ENCODE assay signal across 8 cellular contexts in genomic region chr14:56490379-56490778, GRCh38.
DNase-seq lines count a peak whose midpoint lies in the region; ATAC-seq and TF ChIP-seq lines count a peak whose summit lies in the region.

No MANE protein-coding gene starts in this region.

- H3K4me1 Mint-ChIP-seq in Calu3 (ENCODE audit: low read depth, unreplicated experiment), result no peaks in the 10 kb centered on the region
- peaks cover 4% of the 10 kb centered on the region for H3K4me1 Mint-ChIP-seq in T-helper 2 cell treated with Interferon-gamma antibody and Interleukin-4, amounts not matched to agents 5 μg/mL and 100 μg/mL, for 36 hours (ENCODE audit: low read depth)

- H3K4me3 Mint-ChIP-seq in Calu3 (ENCODE audit: low read depth, unreplicated experiment), result no peak overlapping the region
- no peak overlapping the region for H3K4me3 Mint-ChIP-seq in T-helper 2 cell treated with Interferon-gamma antibody and Interleukin-4, amounts not matched to agents 5 μg/mL and 100 μg/mL, for 36 hours

- WGBS in sigmoid colon, 2 donors, result 5 to 21% methylated on average over 3 of the region's 3 CpGs

- H3K9me3 Mint-ChIP-seq in Calu3 (ENCODE audit: low read depth, unreplicated experiment), result no peaks in the 10 kb centered on the region
- H3K9me3 Mint-ChIP-seq in T-helper 2 cell treated with Interferon-gamma antibody and Interleukin-4, amounts not matched to agents 5 μg/mL and 100 μg/mL, for 36 hours, result no peaks in the 10 kb centered on the region

- H3K27me3 Mint-ChIP-seq in Calu3 (ENCODE audit: unreplicated experiment), result peaks cover 53% of the 10 kb centered on the region
- H3K27me3 Mint-ChIP-seq in T-helper 2 cell treated with Interferon-gamma antibody and Interleukin-4, amounts not matched to agents 5 μg/mL and 100 μg/mL, for 36 hours (ENCODE audit: low read depth), result no peaks in the 10 kb centered on the region

- H3K27ac ChIP-seq in Karpas-422 (ENCODE audit: low read length) (no peak overlapping the region), sigmoid colon (no peak overlapping the region)

- 0 out of 2 replicates have a peak, but pooled peaks cover 3% of the 10 kb centered on the region for H3K4me1 ChIP-seq in Karpas-422 (ENCODE audit: low read length)
- H3K4me1 ChIP-seq in sigmoid colon, result peaks cover 0 to 7% (median 0%) of the 10 kb centered on the region in 4 donors

- H3K27ac Mint-ChIP-seq in Calu3 (ENCODE audit: unreplicated experiment), result no peak overlapping the region
- no peak overlapping the region for H3K27ac Mint-ChIP-seq in T-helper 2 cell treated with Interferon-gamma antibody and Interleukin-4, amounts not matched to agents 5 μg/mL and 100 μg/mL, for 36 hours

- intact Hi-C loops in Calu3 (cut with micrococcal nuclease; ENCODE audit: unreplicated experiment) (loop anchor here (2.0 to 5.0 kb wide), 5 partner anchors 170 to 887 kb away; no protein-coding TSS in a partner anchor), sigmoid colon (cut with DNase I) (loop anchor here (2.0 kb wide), 1 partner anchor 826 kb away; no protein-coding TSS in a partner anchor)

- H3K9ac ChIP-seq in Karpas-422 (ENCODE audit: low read length), result no peak overlapping the region

- H3K27me3 ChIP-seq in Karpas-422 (ENCODE audit: low read length), result no peaks in the 10 kb centered on the region
- H3K27me3 ChIP-seq in sigmoid colon, result no peaks in the 10 kb centered on the region

- H3K9me2 ChIP-seq in Karpas-422 (replicated peaks; ENCODE audit: insufficient read depth, low read length), result no peaks in the 10 kb centered on the region

- no peak for TF ChIP-seq EP300 in sigmoid colon (IDR thresholded peaks at IDR 0.05)

- no TSS peak for BruUV-seq in Calu3 (replicated peaks; lab: Mats Ljungman, UMichigan)

- H3K9me3 ChIP-seq in Karpas-422 (ENCODE audit: low read length), result no peaks in the 10 kb centered on the region
- H3K9me3 ChIP-seq in sigmoid colon, result no peaks in the 10 kb centered on the region

- H3K79me2 ChIP-seq in Karpas-422 (ENCODE audit: low read length), result no peaks in the 10 kb centered on the region

- no peak for TF ChIP-seq POLR2A in sigmoid colon (IDR thresholded peaks at IDR 0.05)

- ATAC-seq in HG02678 (IDR thresholded peaks at IDR 0.05; ENCODE audit: unreplicated experiment), result no peak

- DNase-seq in Calu3 (peak; percentile 9), Karpas-422 (peak; percentile 85), RPMI7951 (ENCODE audit: low read depth) (peak; percentile 23), fibroblast of mammary gland (ENCODE audit: low read depth) (peak; percentile 53), retinal pigment epithelial cell (ENCODE audit: low read depth) (no peak), sigmoid colon (no peak)
- DNase-seq in T-helper 2 cell treated with Interferon-gamma antibody and Interleukin-4, amounts not matched to agents 5 μg/mL and 100 μg/mL, for 36 hours (ENCODE audit: low spot score), result no peak

- CTCF ChIA-PET in Calu3 (lab: Charles Lee), result interaction anchor here (1.2 to 1.4 kb wide), 2 partner anchors 8 to 827 kb away, joined by 4 to 5 read pairs; no protein-coding TSS in a partner anchor

- H2AFZ ChIP-seq in Karpas-422 (ENCODE audit: low read length), result no peak overlapping the region

- H3K4me3 ChIP-seq in Karpas-422 (ENCODE audit: low read length) (no peak overlapping the region), fibroblast of mammary gland (ENCODE audit: control insufficient read depth, low read depth, low read length) (no peak overlapping the region), retinal pigment epithelial cell (ENCODE audit: low read length) (no peak overlapping the region), sigmoid colon (no peak overlapping the region)

- H3K36me3 ChIP-seq in Karpas-422 (ENCODE audit: insufficient read depth, low read length) (no peaks in the 10 kb centered on the region), sigmoid colon (no peaks in the 10 kb centered on the region)

- no peaks in the 10 kb centered on the region for H4K20me1 ChIP-seq in Karpas-422 (ENCODE audit: insufficient read depth, low read depth, low read length)

- no peaks in the 10 kb centered on the region for H3K36me3 Mint-ChIP-seq in Calu3 (ENCODE audit: insufficient read depth, unreplicated experiment)
- H3K36me3 Mint-ChIP-seq in T-helper 2 cell treated with Interferon-gamma antibody and Interleukin-4, amounts not matched to agents 5 μg/mL and 100 μg/mL, for 36 hours (ENCODE audit: low read depth), result no peaks in the 10 kb centered on the region

- TF ChIP-seq CTCF in Calu3 (IDR thresholded peaks at IDR 0.05; ENCODE audit: unreplicated experiment) (peak; percentile 31), fibroblast of mammary gland (conservative IDR thresholded peaks at IDR 0.05; ENCODE audit: control insufficient read depth, insufficient read depth, low read depth, low read length) (peak; percentile 48), retinal pigment epithelial cell (conservative IDR thresholded peaks at IDR 0.05; ENCODE audit: low read depth, low read length) (peak; percentile 54), sigmoid colon (IDR thresholded peaks at IDR 0.05) (peak in 2 of 4 experiments; percentile 31 to 53)

- no peak overlapping the region for H3K4me2 ChIP-seq in Karpas-422 (ENCODE audit: low read depth, low read length, poor library complexity, severe bottlenecking)

Comparison
In these comparisons a context has a peak if more than half of its experiments do, and no peak if none do; other contexts are left out.
1. DNase-seq: peak in Calu3 (single experiment), Karpas-422 (single experiment), RPMI7951 (single experiment) and fibroblast of mammary gland (single experiment); none in retinal pigment epithelial cell (single experiment), T-helper 2 cell treated with Interferon-gamma antibody and Interleukin-4, amounts not matched to agents 5 μg/mL and 100 μg/mL, for 36 hours (single experiment) and sigmoid colon (single experiment).